In the genomic region with DNA sequence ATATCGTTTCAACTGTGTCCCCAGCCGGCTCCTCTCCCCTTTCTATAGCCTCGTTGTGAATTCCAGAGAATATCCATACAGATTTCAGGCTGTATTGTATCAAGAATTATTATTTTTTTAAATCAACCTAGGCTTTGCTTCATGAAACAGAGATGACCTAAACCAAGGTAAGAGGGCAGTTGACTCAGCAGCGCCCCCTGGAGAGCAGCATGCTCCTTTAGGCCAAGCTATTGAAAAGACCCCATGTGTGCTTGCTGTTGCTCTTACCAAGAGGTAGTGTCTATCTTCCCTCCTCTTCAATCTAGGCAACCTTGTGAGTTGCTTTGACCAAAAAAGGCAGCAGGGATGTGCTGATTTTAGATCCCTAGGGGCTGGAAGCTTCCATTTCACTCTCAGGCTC, we compare ENCODE assay signal across 11 cellular contexts.
DNase-seq lines count a peak whose midpoint lies in the region; ATAC-seq, FAIRE-seq and TF ChIP-seq lines count a peak whose summit lies in the region.
"Had no signal": no experiment of that assay in that cellular context is flagged by ENCODE, and none has a peak within 500 bp of the region (broad histone marks: within the 10 kb centered on the region; RNA-seq: fewer than 3 reads in every experiment).

No MANE protein-coding gene starts in this region.

- peaks cover 2% of the 10 kb centered on the region in 2 donors for H3K27me3 Mint-ChIP-seq in CD8-positive, alpha-beta memory T cell
- H3K27me3 Mint-ChIP-seq: naive B cell had no signal

- FAIRE-seq in A549 (lab: Jason Lieb, UNC): no peak
- FAIRE-seq: frontal cortex had no signal

- no peaks in the 10 kb centered on the region for H3K27me3 ChIP-seq in CD8-positive, alpha-beta memory T cell (ENCODE audit: insufficient read depth, low read length, poor library complexity, severe bottlenecking)

- TF ChIP-seq EP300 in A549 (IDR thresholded peaks at IDR 0.05): no peak

- peak overlapping the region in 1 of 8 donors; percentile 50 for H3K27ac Mint-ChIP-seq in CD8-positive, alpha-beta memory T cell
- H3K27ac Mint-ChIP-seq: T-cell had no signal

- ATAC-seq in A549: no peak
- ATAC-seq in HG02852 (IDR thresholded peaks at IDR 0.05; ENCODE audit: unreplicated experiment): no peak
- ATAC-seq in HG02588 (IDR thresholded peaks at IDR 0.05; ENCODE audit: unreplicated experiment): no peak
- ATAC-seq: T-cell had no signal

- no peak overlapping the region for H3K27ac ChIP-seq in A549
- H3K27ac ChIP-seq in CD8-positive, alpha-beta memory T cell (ENCODE audit: low read depth, low read length): no peak overlapping the region

- CTCF ChIA-PET in A549 (lab: Yijun Ruan, JAX): no interaction called here
- CTCF ChIA-PET in CD8-positive, alpha-beta memory T cell (lab: Charles Lee): no interaction called here

- TF ChIP-seq RAD21 in A549 (conservative IDR thresholded peaks at IDR 0.05 in 1 of 2, IDR thresholded peaks at IDR 0.05 in 1 of 2): peak in 1 of 2 experiments; percentile 18; a peak in 1 of 5 replicates

- no peaks in the 10 kb centered on the region for H3K9me3 ChIP-seq in A549
- H3K9me3 ChIP-seq in CD8-positive, alpha-beta memory T cell (ENCODE audit: low read length): no peaks in the 10 kb centered on the region

- H3K36me3 Mint-ChIP-seq in CD8-positive, alpha-beta memory T cell: no peaks in the 10 kb centered on the region
- H3K36me3 Mint-ChIP-seq: naive B cell, T-cell had no signal

- DNase-seq in A549 (ENCODE audit: low read depth in 1 of 2, low spot score in 1 of 2) (peak; percentile 5 to 33), EL (peak; percentile 8), NCI-H748 (lab: John Stamatoyannopoulos, UW; ENCODE audit: unreplicated experiment) (peak; percentile 51), epithelial cell of proximal tubule (ENCODE audit: low read depth) (no peak)
- DNase-seq in CD8-positive, alpha-beta memory T cell: no peak
- DNase-seq in activated effector memory CD4-positive, alpha-beta T cell treated with Interleukin-2 at 50 U/mL for 16 hours: no peak
- DNase-seq: naive B cell, T-cell had no signal

- peaks cover 0 to 5% (median 0%) of the 10 kb centered on the region in 5 donors for H3K9me3 Mint-ChIP-seq in CD8-positive, alpha-beta memory T cell

- no peak overlapping the region for H3K4me3 ChIP-seq in A549
- no peak overlapping the region for H3K4me3 ChIP-seq in epithelial cell of proximal tubule (ENCODE audit: low read depth, low read length)
- no peak overlapping the region for H3K4me3 ChIP-seq in CD8-positive, alpha-beta memory T cell (ENCODE audit: low read length)

- no peaks in the 10 kb centered on the region for H3K36me3 ChIP-seq in CD8-positive, alpha-beta memory T cell (ENCODE audit: insufficient read depth, low read length)

- TF ChIP-seq POLR2A in A549 (IDR thresholded peaks at IDR 0.05; ENCODE audit: low read length): no peak

- no peaks in the 10 kb centered on the region for H3K4me1 Mint-ChIP-seq in CD8-positive, alpha-beta memory T cell
- H3K4me1 Mint-ChIP-seq: naive B cell, T-cell had no signal

- H3K4me1 ChIP-seq in A549: no peaks in the 10 kb centered on the region
- H3K4me1 ChIP-seq in CD8-positive, alpha-beta memory T cell (ENCODE audit: insufficient read depth, low read length): no peaks in the 10 kb centered on the region

- POLR2A ChIA-PET in A549 (lab: Yijun Ruan, JAX): no interaction called here
- POLR2A ChIA-PET in CD8-positive, alpha-beta memory T cell (lab: Charles Lee): no interaction called here

- TF ChIP-seq CTCF in A549 (IDR thresholded peaks at IDR 0.05) (no peak; the same call in 2 of the 3 replicates), epithelial cell of proximal tubule (conservative IDR thresholded peaks at IDR 0.05; ENCODE audit: low read depth, low read length) (peak; percentile 41)

- H3K4me3 Mint-ChIP-seq in CD8-positive, alpha-beta memory T cell: peak overlapping the region in 1 of 7 donors; percentile 75
- H3K4me3 Mint-ChIP-seq: T-cell had no signal

- WGBS in A549 (ENCODE audit: missing lambda C conversion rate): 26% methylated on average over 4 of the region's 4 CpGs

- no peak overlapping the region for H3K4me2 ChIP-seq in A549

TF ChIP-seq in A549, 52 proteins besides CTCF, POLR2A, EP300 and RAD21 (continues in another document):
- TF ChIP-seq, protein P1, sequence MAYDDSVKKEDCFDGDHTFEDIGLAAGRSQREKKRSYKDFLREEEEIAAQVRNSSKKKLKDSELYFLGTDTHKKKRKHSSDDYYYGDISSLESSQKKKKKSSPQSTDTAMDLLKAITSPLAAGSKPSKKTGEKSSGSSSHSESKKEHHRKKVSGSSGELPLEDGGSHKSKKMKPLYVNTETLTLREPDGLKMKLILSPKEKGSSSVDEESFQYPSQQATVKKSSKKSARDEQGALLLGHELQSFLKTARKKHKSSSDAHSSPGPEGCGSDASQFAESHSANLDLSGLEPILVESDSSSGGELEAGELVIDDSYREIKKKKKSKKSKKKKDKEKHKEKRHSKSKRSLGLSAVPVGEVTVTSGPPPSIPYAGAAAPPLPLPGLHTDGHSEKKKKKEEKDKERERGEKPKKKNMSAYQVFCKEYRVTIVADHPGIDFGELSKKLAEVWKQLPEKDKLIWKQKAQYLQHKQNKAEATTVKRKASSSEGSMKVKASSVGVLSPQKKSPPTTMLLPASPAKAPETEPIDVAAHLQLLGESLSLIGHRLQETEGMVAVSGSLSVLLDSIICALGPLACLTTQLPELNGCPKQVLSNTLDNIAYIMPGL (CRISPR knock-in tag; IDR thresholded peaks at IDR 0.05; ENCODE audit: borderline replicate concordance): no peak
- TF ChIP-seq MYC (IDR thresholded peaks at IDR 0.05; ENCODE audit: borderline replicate concordance, low read length) (no peak), NR3C1 (IDR thresholded peaks at IDR 0.05) (no peak), PHF8 (IDR thresholded peaks at IDR 0.05; ENCODE audit: borderline replicate concordance, low read depth) (no peak), ZFP36 (IDR thresholded peaks at IDR 0.05; ENCODE audit: borderline replicate concordance, partially characterized antibody) (no peak), TP53 (CRISPR knock-in tag; IDR thresholded peaks at IDR 0.05) (no peak), HOXA7 (CRISPR knock-in tag; IDR thresholded peaks at IDR 0.05) (no peak), NPAS2 (CRISPR knock-in tag; IDR thresholded peaks at IDR 0.05; ENCODE audit: borderline replicate concordance) (no peak), CBX8 (IDR thresholded peaks at IDR 0.05) (no peak), FOSB (CRISPR knock-in tag; IDR thresholded peaks at IDR 0.05) (no peak), MAFK (IDR thresholded peaks at IDR 0.05; ENCODE audit: partially characterized antibody) (no peak)
- TF ChIP-seq, protein P2, sequence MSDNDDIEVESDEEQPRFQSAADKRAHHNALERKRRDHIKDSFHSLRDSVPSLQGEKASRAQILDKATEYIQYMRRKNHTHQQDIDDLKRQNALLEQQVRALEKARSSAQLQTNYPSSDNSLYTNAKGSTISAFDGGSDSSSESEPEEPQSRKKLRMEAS (IDR thresholded peaks at IDR 0.05): no peak
- TF ChIP-seq, protein P3, sequence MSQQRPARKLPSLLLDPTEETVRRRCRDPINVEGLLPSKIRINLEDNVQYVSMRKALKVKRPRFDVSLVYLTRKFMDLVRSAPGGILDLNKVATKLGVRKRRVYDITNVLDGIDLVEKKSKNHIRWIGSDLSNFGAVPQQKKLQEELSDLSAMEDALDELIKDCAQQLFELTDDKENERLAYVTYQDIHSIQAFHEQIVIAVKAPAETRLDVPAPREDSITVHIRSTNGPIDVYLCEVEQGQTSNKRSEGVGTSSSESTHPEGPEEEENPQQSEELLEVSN (IDR thresholded peaks at IDR 0.05; ENCODE audit: borderline replicate concordance, low read depth): no peak
- TF ChIP-seq, protein P4, sequence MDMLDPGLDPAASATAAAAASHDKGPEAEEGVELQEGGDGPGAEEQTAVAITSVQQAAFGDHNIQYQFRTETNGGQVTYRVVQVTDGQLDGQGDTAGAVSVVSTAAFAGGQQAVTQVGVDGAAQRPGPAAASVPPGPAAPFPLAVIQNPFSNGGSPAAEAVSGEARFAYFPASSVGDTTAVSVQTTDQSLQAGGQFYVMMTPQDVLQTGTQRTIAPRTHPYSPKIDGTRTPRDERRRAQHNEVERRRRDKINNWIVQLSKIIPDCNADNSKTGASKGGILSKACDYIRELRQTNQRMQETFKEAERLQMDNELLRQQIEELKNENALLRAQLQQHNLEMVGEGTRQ (IDR thresholded peaks at IDR 0.05): no peak
- TF ChIP-seq, protein P5, sequence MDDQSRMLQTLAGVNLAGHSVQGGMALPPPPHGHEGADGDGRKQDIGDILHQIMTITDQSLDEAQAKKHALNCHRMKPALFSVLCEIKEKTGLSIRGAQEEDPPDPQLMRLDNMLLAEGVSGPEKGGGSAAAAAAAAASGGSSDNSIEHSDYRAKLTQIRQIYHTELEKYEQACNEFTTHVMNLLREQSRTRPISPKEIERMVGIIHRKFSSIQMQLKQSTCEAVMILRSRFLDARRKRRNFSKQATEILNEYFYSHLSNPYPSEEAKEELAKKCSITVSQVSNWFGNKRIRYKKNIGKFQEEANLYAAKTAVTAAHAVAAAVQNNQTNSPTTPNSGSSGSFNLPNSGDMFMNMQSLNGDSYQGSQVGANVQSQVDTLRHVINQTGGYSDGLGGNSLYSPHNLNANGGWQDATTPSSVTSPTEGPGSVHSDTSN (IDR thresholded peaks at IDR 0.05): no peak
- TF ChIP-seq, protein P6, sequence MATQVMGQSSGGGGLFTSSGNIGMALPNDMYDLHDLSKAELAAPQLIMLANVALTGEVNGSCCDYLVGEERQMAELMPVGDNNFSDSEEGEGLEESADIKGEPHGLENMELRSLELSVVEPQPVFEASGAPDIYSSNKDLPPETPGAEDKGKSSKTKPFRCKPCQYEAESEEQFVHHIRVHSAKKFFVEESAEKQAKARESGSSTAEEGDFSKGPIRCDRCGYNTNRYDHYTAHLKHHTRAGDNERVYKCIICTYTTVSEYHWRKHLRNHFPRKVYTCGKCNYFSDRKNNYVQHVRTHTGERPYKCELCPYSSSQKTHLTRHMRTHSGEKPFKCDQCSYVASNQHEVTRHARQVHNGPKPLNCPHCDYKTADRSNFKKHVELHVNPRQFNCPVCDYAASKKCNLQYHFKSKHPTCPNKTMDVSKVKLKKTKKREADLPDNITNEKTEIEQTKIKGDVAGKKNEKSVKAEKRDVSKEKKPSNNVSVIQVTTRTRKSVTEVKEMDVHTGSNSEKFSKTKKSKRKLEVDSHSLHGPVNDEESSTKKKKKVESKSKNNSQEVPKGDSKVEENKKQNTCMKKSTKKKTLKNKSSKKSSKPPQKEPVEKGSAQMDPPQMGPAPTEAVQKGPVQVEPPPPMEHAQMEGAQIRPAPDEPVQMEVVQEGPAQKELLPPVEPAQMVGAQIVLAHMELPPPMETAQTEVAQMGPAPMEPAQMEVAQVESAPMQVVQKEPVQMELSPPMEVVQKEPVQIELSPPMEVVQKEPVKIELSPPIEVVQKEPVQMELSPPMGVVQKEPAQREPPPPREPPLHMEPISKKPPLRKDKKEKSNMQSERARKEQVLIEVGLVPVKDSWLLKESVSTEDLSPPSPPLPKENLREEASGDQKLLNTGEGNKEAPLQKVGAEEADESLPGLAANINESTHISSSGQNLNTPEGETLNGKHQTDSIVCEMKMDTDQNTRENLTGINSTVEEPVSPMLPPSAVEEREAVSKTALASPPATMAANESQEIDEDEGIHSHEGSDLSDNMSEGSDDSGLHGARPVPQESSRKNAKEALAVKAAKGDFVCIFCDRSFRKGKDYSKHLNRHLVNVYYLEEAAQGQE (IDR thresholded peaks at IDR 0.05): no peak

Comparison
In these comparisons a context has a peak if more than half of its experiments do, and no peak if none do; other contexts are left out.
1. DNase-seq: peak in A549 (2 of 2), EL (single experiment) and NCI-H748 (single experiment); none in epithelial cell of proximal tubule (single experiment), CD8-positive, alpha-beta memory T cell (0 of 5) and activated effector memory CD4-positive, alpha-beta T cell treated with Interleukin-2 at 50 U/mL for 16 hours (single experiment).